Comparison of ENCODE assay signal across 8 cellular contexts in the genomic region with DNA sequence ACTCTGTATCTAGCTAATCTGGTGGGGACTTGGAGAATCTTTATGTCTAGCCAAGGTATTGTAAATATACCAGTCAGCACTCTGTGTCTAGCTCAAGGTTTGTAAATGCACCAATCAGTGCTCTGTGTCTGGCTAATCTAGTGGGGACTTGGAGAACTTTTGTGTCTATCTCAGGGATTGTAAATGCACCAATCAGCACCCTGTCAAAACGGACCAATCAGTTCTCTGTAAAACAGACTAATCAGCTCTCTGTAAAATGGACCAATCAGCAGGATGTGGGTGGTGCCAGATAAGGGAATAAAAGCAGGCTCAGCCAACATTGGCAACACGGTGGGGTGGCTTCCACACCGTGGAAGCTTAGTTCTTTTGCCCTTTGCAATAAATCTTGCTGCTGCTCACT. TPM values are rescaled to one million over a fixed set of nuclear protein-coding genes. Genes with fewer than 3 reads are reported as not detected.
A peak's percentile ranks its signal among the peaks of the same experiment; 100 is the strongest.
DNase-seq lines count a peak whose midpoint lies in the region; ATAC-seq, FAIRE-seq and TF ChIP-seq lines count a peak whose summit lies in the region.
"Not testable (repeated sequence)": the region's sequence is repeated elsewhere in the genome, so short reads cannot be mapped to it uniquely, and the experiment has no call there.

No MANE protein-coding gene starts in this region.

- DNase-seq in A549 (ENCODE audit: low read depth in 1 of 2, low spot score in 1 of 2); HEK293T (ENCODE audit: extremely low spot score); T-helper 17 cell; K562 (ENCODE audit: extremely low read depth in 1 of 4, low spot score in 3 of 4); mesothelial cell of epicardium (ENCODE audit: low spot score in 2 of 2, unreplicated experiment in 2 of 2); neural crest cell (ENCODE audit: low read depth, low spot score): not testable (repeated sequence)
- peak; percentile 12 for DNase-seq in activated CD8-positive, alpha-beta T cell treated with anti-CD3 and anti-CD28 coated beads for 36 hours
- DNase-seq in testis: peak; percentile 36

- not testable (repeated sequence) for H3K36me3 ChIP-seq in K562 (ENCODE audit: control insufficient read depth, insufficient read depth, low read length); testis (ENCODE audit: low read depth, missing control alignments)

- not testable (repeated sequence) for H3K36me3 Mint-ChIP-seq in T-helper 17 cell (ENCODE audit: low read depth); activated CD8-positive, alpha-beta T cell treated with anti-CD3 and anti-CD28 coated beads for 36 hours (ENCODE audit: low read depth); mesothelial cell of epicardium; neural crest cell (ENCODE audit: low read depth)

- not testable (repeated sequence) for H3K9me1 ChIP-seq in K562 (ENCODE audit: control insufficient read depth, insufficient read depth, low read length)

- not testable (repeated sequence) for H3K4me2 ChIP-seq in A549; K562 (ENCODE audit: insufficient read depth, low read length)

- BruUV-seq in K562 (replicated peaks; lab: Mats Ljungman, UMichigan): not testable (repeated sequence)

- H3K4me1 Mint-ChIP-seq in T-helper 17 cell (peaks cover 15% of the 10 kb centered on the region), neural crest cell (peaks cover 11% of the 10 kb centered on the region)
- peaks cover 23% of the 10 kb centered on the region for H3K4me1 Mint-ChIP-seq in activated CD8-positive, alpha-beta T cell treated with anti-CD3 and anti-CD28 coated beads for 36 hours (ENCODE audit: low read depth)
- not testable (repeated sequence) for H3K4me1 Mint-ChIP-seq in mesothelial cell of epicardium

- H3K4me3 Mint-ChIP-seq in T-helper 17 cell; activated CD8-positive, alpha-beta T cell treated with anti-CD3 and anti-CD28 coated beads for 36 hours; mesothelial cell of epicardium; neural crest cell: not testable (repeated sequence)

- H3K27ac Mint-ChIP-seq in T-helper 17 cell (peak overlapping the region; percentile 75), mesothelial cell of epicardium (peak overlapping the region; percentile 14), neural crest cell (ENCODE audit: unreplicated experiment) (peak overlapping the region; percentile 47)
- not testable (repeated sequence) for H3K27ac Mint-ChIP-seq in activated CD8-positive, alpha-beta T cell treated with anti-CD3 and anti-CD28 coated beads for 36 hours

- TF ChIP-seq CTCF in A549 (IDR thresholded peaks at IDR 0.05); activated CD8-positive, alpha-beta T cell treated with anti-CD3 and anti-CD28 coated beads for 36 hours (IDR thresholded peaks at IDR 0.05); K562 (IDR thresholded peaks at IDR 0.05 in 2 of 3, conservative IDR thresholded peaks at IDR 0.05 in 1 of 3; ENCODE audit: insufficient read depth in 2 of 3, low read depth in 1 of 3, low read length in 3 of 3); mesothelial cell of epicardium (IDR thresholded peaks at IDR 0.05; ENCODE audit: unreplicated experiment); neural crest cell (conservative IDR thresholded peaks at IDR 0.05); testis (IDR thresholded peaks at IDR 0.05): not testable (repeated sequence)

- not testable (repeated sequence) for H3K9ac ChIP-seq in K562 (ENCODE audit: insufficient read depth in 1 of 2, low read depth in 2 of 2, low read length in 2 of 2)

- FAIRE-seq in A549 (lab: Jason Lieb, UNC); K562 (lab: Jason Lieb, UNC): not testable (repeated sequence)

- not testable (repeated sequence) for ATAC-seq in A549; T-helper 17 cell; activated CD8-positive, alpha-beta T cell treated with anti-CD3 and anti-CD28 coated beads for 36 hours; K562

- TF ChIP-seq RAD21 in A549 (conservative IDR thresholded peaks at IDR 0.05 in 1 of 2, IDR thresholded peaks at IDR 0.05 in 1 of 2); K562 (CRISPR knock-in tag; conservative IDR thresholded peaks at IDR 0.05 in 1 of 2, IDR thresholded peaks at IDR 0.05 in 1 of 2): not testable (repeated sequence)

- in situ Hi-C loops in K562 (cut with MboI): not testable (repeated sequence)

- H3K9me3 ChIP-seq in A549; T-helper 17 cell (ENCODE audit: control insufficient read depth, low read length, poor library complexity, severe bottlenecking); K562 (replicated peaks; ENCODE audit: control insufficient read depth, insufficient read depth, low read depth, low read length); testis: not testable (repeated sequence)

- H3K9me3 Mint-ChIP-seq in activated CD8-positive, alpha-beta T cell treated with anti-CD3 and anti-CD28 coated beads for 36 hours; mesothelial cell of epicardium; neural crest cell: not testable (repeated sequence)

- H3K27ac ChIP-seq in A549; K562 (ENCODE audit: extremely low read depth, low read depth, low read length); testis: not testable (repeated sequence)

- not testable (repeated sequence) for TF ChIP-seq POLR2A in A549 (IDR thresholded peaks at IDR 0.05; ENCODE audit: low read length); K562 (conservative IDR thresholded peaks at IDR 0.05); testis (IDR thresholded peaks at IDR 0.05)

- H3K79me2 ChIP-seq in K562 (ENCODE audit: control insufficient read depth, insufficient read depth, low read length): peaks cover 63% of the 10 kb centered on the region

- peaks cover 23% of the 10 kb centered on the region for H3K4me1 ChIP-seq in A549
- H3K4me1 ChIP-seq in K562 (replicated peaks in 1 of 2; ENCODE audit: control insufficient read depth in 2 of 2, insufficient read depth in 2 of 2, low read length in 2 of 2); testis: not testable (repeated sequence)

- H3K27me3 Mint-ChIP-seq in T-helper 17 cell; activated CD8-positive, alpha-beta T cell treated with anti-CD3 and anti-CD28 coated beads for 36 hours; mesothelial cell of epicardium (ENCODE audit: low read depth); neural crest cell (ENCODE audit: low read depth): not testable (repeated sequence)

- not testable (repeated sequence) for TF ChIP-seq EP300 in A549 (IDR thresholded peaks at IDR 0.05); K562 (IDR thresholded peaks at IDR 0.05; ENCODE audit: low read length)

- CTCF ChIA-PET in A549 (lab: Yijun Ruan, JAX) (interaction anchor here (1.0 to 2.6 kb wide), 5 partner anchors 15 to 472 kb away, joined by 3 to 17 read pairs (median 6); a partner anchor contains a TSS), HEK293T (lab: Yijun Ruan, JAX) (interaction anchor here (1.1 kb wide), 1 partner anchor 44 kb away, joined by 3 read pairs; no protein-coding TSS in a partner anchor)
- CTCF ChIA-PET in activated CD8-positive, alpha-beta T cell treated with anti-CD3 and anti-CD28 coated beads for 36 hours (lab: Charles Lee): interaction anchor here (1.3 to 2.3 kb wide), 2 partner anchors 13 to 24 kb away, joined by 4 to 10 read pairs; no protein-coding TSS in a partner anchor
- CTCF ChIA-PET in K562 (lab: Yijun Ruan, JAX; ENCODE audit: low intra/inter-chr PET ratio): not testable (repeated sequence)

- WGBS in A549 (ENCODE audit: missing lambda C conversion rate): 89% methylated on average over 3 of the region's 3 CpGs
- 69% methylated on average over 3 of the region's 3 CpGs for WGBS in K562 (ENCODE audit: insufficient coverage, low coverage, missing lambda C conversion rate)
- WGBS in testis, 2 donors: 37 to 49% methylated on average over 3 of the region's 3 CpGs

- not testable (repeated sequence) for H3K27me3 ChIP-seq in K562 (ENCODE audit: control insufficient read depth in 2 of 2, insufficient read depth in 2 of 2, low read length in 2 of 2); testis

- intact Hi-C loops in activated CD8-positive, alpha-beta T cell treated with anti-CD3 and anti-CD28 coated beads for 36 hours (cut with micrococcal nuclease); K562 (cut with micrococcal nuclease); testis (cut with DNase I; ENCODE audit: low total_unique reads): not testable (repeated sequence)

- not testable (repeated sequence) for H2AFZ ChIP-seq in K562 (ENCODE audit: low read depth, low read length)

- H3K4me3 ChIP-seq in A549, K562: not testable (repeated sequence)
- H3K4me3 ChIP-seq in testis: peak overlapping the region in 1 of 2 donors; percentile 2

- not testable (repeated sequence) for H4K20me1 ChIP-seq in K562 (replicated peaks; ENCODE audit: control insufficient read depth, insufficient read depth, low read length)

- POLR2A ChIA-PET in A549 (lab: Yijun Ruan, JAX) (interaction anchor here (1.0 kb wide), 1 partner anchor 14 kb away, joined by 3 read pairs; a partner anchor contains a TSS), HEK293T (lab: Yijun Ruan, JAX) (interaction anchor here (2.4 kb wide), 1 partner anchor 15 kb away, joined by 12 read pairs; a partner anchor contains a TSS), K562 (lab: Yijun Ruan, JAX) (interaction anchor here (1.5 to 3.0 kb wide), 2 partner anchors 9 to 12 kb away, joined by 6 to 19 read pairs; no protein-coding TSS in a partner anchor)
- POLR2A ChIA-PET in activated CD8-positive, alpha-beta T cell treated with anti-CD3 and anti-CD28 coated beads for 36 hours (lab: Charles Lee): not testable (repeated sequence)

RNA-seq across cellular contexts. Expression of a gene that starts 14.3 kb away (rescaled TPM):
- polyA plus RNA-seq in A549 (2011; rRNA removed) (10.5 and 11.6 TPM in 2 replicates), A549 (2017; fragmentation: RNase III; extraction: RNeasy Plus Mini Kit Qiagen cat#74134 plus additional on column Dnase treatment) (12.0 to 13.5 TPM (median 13.5 TPM) in 3 replicates), K562 (2011; rRNA removed) (5.7 and 7.0 TPM in 2 replicates), K562 (2014; fragmentation: Illumina TruSeq; extraction: Trizol) (10.6 and 14.0 TPM in 2 replicates), K562 (2014; fragmentation: Nextera tagmentation; extraction: Ambion mirVana) (1 to 10 TPM; 2.1 to 2.7 TPM), K562 (2014; rRNA removed) (6.2 and 7.8 TPM in 2 replicates), testis (ENCODE audit: insufficient read depth, low read depth, low replicate concordance) (40.7 TPM)
- 4.1 and 4.8 TPM in 2 replicates for polyA plus RNA-seq in A549 (2012; cell fraction: cytosol; rRNA removed)
- polyA plus RNA-seq in A549 (2012; cell fraction: nucleus; rRNA removed): 3.6 and 4.9 TPM in 2 replicates
- polyA minus RNA-seq in A549 (2011; rRNA and poly(A)+ RNA removed): 11.1 and 12.2 TPM in 2 replicates
- total RNA-seq in T-helper 17 cell (10 to 100 TPM; 20.0 to 24.5 TPM), K562 (2014; rRNA removed) (7.4 and 9.0 TPM in 2 replicates), K562 (2014; rRNA removed; fragmentation: Illumina TruSeq; extraction: Trizol) (12.6 and 14.6 TPM in 2 replicates), K562 (2015; rRNA removed; fragmentation: Illumina TruSeq; extraction: Trizol) (11.9 and 13.0 TPM in 2 replicates), K562 (2021) (17.6 and 19.0 TPM in 2 replicates), mesothelial cell of epicardium (26.4 to 28.9 TPM (median 26.7 TPM) in 3 replicates), neural crest cell (21.9 and 23.8 TPM in 2 replicates), testis (10 to 100 TPM; 31.5 to 34.9 TPM)
- total RNA-seq in activated CD8-positive, alpha-beta T cell treated with anti-CD3 and anti-CD28 coated beads for 36 hours: 10 to 100 TPM; 11.6 to 12.3 TPM
- 6.7 and 7.6 TPM in 2 replicates for total RNA-seq in K562 (2011; cell fraction: chromatin; rRNA removed; ENCODE audit: low replicate concordance)
- 3.9 and 4.3 TPM in 2 replicates for total RNA-seq in K562 (2011; cell fraction: nucleolus; rRNA removed)
- total RNA-seq in K562 (2011; cell fraction: nucleoplasm; rRNA removed): 4.7 and 5.0 TPM in 2 replicates
- polyA plus RNA-seq in K562 (2011; cell fraction: cytosol; rRNA removed): 4.3 and 5.6 TPM in 2 replicates
- polyA plus RNA-seq in K562 (2011; cell fraction: nucleus; rRNA removed): 3.7 and 3.9 TPM in 2 replicates
- 6.6 and 7.9 TPM in 2 replicates for polyA plus RNA-seq in K562 (2012)
- 14.7 and 16.9 TPM in 2 replicates for polyA minus RNA-seq in K562 (2011; rRNA and poly(A)+ RNA removed)
- polyA minus RNA-seq in K562 (2011; cell fraction: cytosol; rRNA and poly(A)+ RNA removed): 4.9 and 5.4 TPM in 2 replicates
- polyA minus RNA-seq in K562 (2011; cell fraction: nucleus; rRNA and poly(A)+ RNA removed): 3.5 and 5.7 TPM in 2 replicates
